26 cellular contexts compared by ENCODE assay signal in genomic region chr3:112504123-112504522, GRCh38. TPM values are rescaled to one million over a fixed set of nuclear protein-coding genes. Genes with fewer than 3 reads are reported as not detected.
DNase-seq lines count a peak whose midpoint lies in the region; ATAC-seq, FAIRE-seq and TF ChIP-seq lines count a peak whose summit lies in the region.
"Had no signal": no experiment of that assay in that cellular context is flagged by ENCODE, and none has a peak within 500 bp of the region (broad histone marks: within the 10 kb centered on the region; RNA-seq: fewer than 3 reads in every experiment).

No MANE protein-coding gene starts in this region.

- H3K4me2 ChIP-seq in DOHH2 (ENCODE audit: low read length) (peak overlapping the region; percentile 26), GM12878 (ENCODE audit: control insufficient read depth, insufficient read depth) (peak overlapping the region; percentile 52)
- H3K4me2 ChIP-seq: GM23338, SK-N-SH had no signal

- H3K27ac ChIP-seq in DOHH2 (ENCODE audit: low read depth, low read length) (no peak overlapping the region), GM12878 (ENCODE audit: control insufficient read depth, insufficient read depth) (no peak overlapping the region; the same call in 1 of the 2 replicates), Peyer's patch (peak overlapping the region in 1 of 4 donors; percentile 42)
- H3K27ac ChIP-seq in CD4-positive, alpha-beta memory T cell (ENCODE audit: low read depth, low read length), result no peak overlapping the region

- peaks cover 62 to 86% of the 10 kb centered on the region in 2 donors for H3K4me1 Mint-ChIP-seq in stimulated activated naive B cell treated with anti-CD40 and anti-IgM and Interleukin-4, amounts not matched to agents 10 μg/mL and 1 μg/mL and 100 μg/mL, for 72 hours
- H3K4me1 Mint-ChIP-seq in CD4-positive, alpha-beta memory T cell, result peaks cover 11 to 22% (median 15%) of the 10 kb centered on the region in 4 donors
- H3K4me1 Mint-ChIP-seq: GM23338 had no signal

- POLR2A ChIA-PET in GM12878 (lab: Charles Lee), result interaction anchor here (0.6 to 1.6 kb wide), 3 partner anchors 10 to 42 kb away, joined by 3 to 9 read pairs (median 3); no protein-coding TSS in a partner anchor
- POLR2A ChIA-PET in CD4-positive, alpha-beta memory T cell (lab: Charles Lee; ENCODE audit: partially characterized antibody), result no interaction called here

- H2AFZ ChIP-seq in GM12878 (ENCODE audit: control insufficient read depth, low read depth, low read length), result peak overlapping the region; percentile 73
- H2AFZ ChIP-seq: GM23338 had no signal

- H3K36me3 Mint-ChIP-seq in stimulated activated naive B cell treated with anti-CD40 and anti-IgM and Interleukin-4, amounts not matched to agents 10 μg/mL and 1 μg/mL and 100 μg/mL, for 72 hours, result peaks cover 3 to 11% of the 10 kb centered on the region in 2 donors
- H3K36me3 Mint-ChIP-seq in CD4-positive, alpha-beta memory T cell, result peaks cover 0 to 5% of the 10 kb centered on the region in 2 donors

- no peaks in the 10 kb centered on the region for H3F3A ChIP-seq in DOHH2 (ENCODE audit: control insufficient read depth, insufficient read depth)

- H3K36me3 ChIP-seq in DOHH2 (ENCODE audit: control insufficient read depth, low read length) (no peaks in the 10 kb centered on the region), GM12878 (ENCODE audit: control insufficient read depth in 2 of 2, insufficient read depth in 2 of 2, low read length in 1 of 2) (no peaks in the 10 kb centered on the region), Peyer's patch (no peaks in the 10 kb centered on the region)
- H3K36me3 ChIP-seq in CD4-positive, alpha-beta memory T cell (ENCODE audit: insufficient read depth, low read length), result no peaks in the 10 kb centered on the region

- H3K9me3 ChIP-seq in DOHH2 (ENCODE audit: control insufficient read depth, insufficient read depth, low read length) (no peaks in the 10 kb centered on the region), GM12878 (replicated peaks; ENCODE audit: control insufficient read depth, insufficient read depth, low read length) (no peaks in the 10 kb centered on the region; the same call in 2 of the 3 replicates), Peyer's patch (no peaks in the 10 kb centered on the region)
- H3K9me3 ChIP-seq in CD4-positive, alpha-beta memory T cell (ENCODE audit: control insufficient read depth in 1 of 2, low read length in 2 of 2), result no peaks in the 10 kb centered on the region
- H3K9me3 ChIP-seq: SK-N-SH had no signal

- BruUV-seq in GM12878 (replicated peaks; lab: Mats Ljungman, UMichigan), result no TSS peak

- CTCF ChIA-PET in GM12878 (lab: Yijun Ruan, JAX), result interaction anchor here (0.8 to 2.1 kb wide), 5 partner anchors 9 to 392 kb away, joined by 3 to 6 read pairs (median 3); no protein-coding TSS in a partner anchor
- CTCF ChIA-PET in CD4-positive, alpha-beta memory T cell (lab: Charles Lee; ENCODE audit: partially characterized antibody), result interaction anchor here (1.1 to 1.3 kb wide), 2 partner anchors 14 to 367 kb away, joined by 3 read pairs; no protein-coding TSS in a partner anchor

- no peak for ATAC-seq in GM12878
- ATAC-seq in stimulated activated naive B cell treated with anti-CD40 and anti-IgM and Interleukin-4, amounts not matched to agents 10 μg/mL and 1 μg/mL and 100 μg/mL, for 72 hours (replicated peaks), result peak; percentile 35 to 49
- ATAC-seq in HG02938 (IDR thresholded peaks at IDR 0.05; ENCODE audit: unreplicated experiment), result no peak
- ATAC-seq: GM23338 had no signal

- no peaks in the 10 kb centered on the region for H3K9me2 ChIP-seq in DOHH2 (replicated peaks; ENCODE audit: control insufficient read depth, low read length)
- H3K9me2 ChIP-seq: SK-N-SH had no signal

- 31% methylated on average over 3 of the region's 3 CpGs for WGBS in GM12878 (ENCODE audit: insufficient coverage, insufficient replicate concordance, low lambda C conversion rate, missing lambda C conversion rate)

- peaks cover 61% of the 10 kb centered on the region for H3K4me1 ChIP-seq in DOHH2 (ENCODE audit: control insufficient read depth, low read length)
- H3K4me1 ChIP-seq in GM12878 (ENCODE audit: control insufficient read depth, insufficient read depth, low read length), result peaks cover 35% of the 10 kb centered on the region
- peaks cover 14% of the 10 kb centered on the region for H3K4me1 ChIP-seq in CD4-positive, alpha-beta memory T cell (ENCODE audit: insufficient read depth, low read length)
- H3K4me1 ChIP-seq in Peyer's patch, result no peaks in the 10 kb centered on the region

- no peak overlapping the region for H3K9ac ChIP-seq in GM12878 (ENCODE audit: control insufficient read depth, insufficient read depth, low read length)
- H3K9ac ChIP-seq: SK-N-SH had no signal

- RAD21 ChIA-PET in GM12878 (lab: Charles Lee; ENCODE audit: unreplicated experiment), result interaction anchor here (1.4 to 3.7 kb wide), 4 partner anchors 9 to 375 kb away, joined by 3 to 14 read pairs (median 4); no protein-coding TSS in a partner anchor

- H3K27me3 Mint-ChIP-seq in stimulated activated naive B cell treated with anti-CD40 and anti-IgM and Interleukin-4, amounts not matched to agents 10 μg/mL and 1 μg/mL and 100 μg/mL, for 72 hours, result no peaks in the 10 kb centered on the region
- no peaks in the 10 kb centered on the region for H3K27me3 Mint-ChIP-seq in CD4-positive, alpha-beta memory T cell

- DNase-seq in GM18507 (ENCODE audit: extremely low spot score, insufficient read length, low read depth), result no peak
- DNase-seq in GM12878 (ENCODE audit: low read depth, low spot score), result no peak
- DNase-seq in stimulated activated naive B cell treated with anti-CD40 and anti-IgM and Interleukin-4, amounts not matched to agents 10 μg/mL and 1 μg/mL and 100 μg/mL, for 72 hours, result no peak
- DNase-seq in CD4-positive, alpha-beta memory T cell, result no peak
- DNase-seq in Peyer's patch, result no peak
- DNase-seq: DMS79, GF-D8, H9, KBM-7, MM.1S, NCI-H1417, NCI-H1694 treated with DMSO at 0.1 percent for 48 hours, NCI-H2081, NCI-H2227 treated with DMSO at 0.1 percent for 48 hours, NCI-H69, OCI-M1, SK-N-SH, SW 1271 had no signal

- SMC1A ChIA-PET in GM12878 (lab: Charles Lee; ENCODE audit: uncharacterized antibody, unreplicated experiment), result interaction anchor here (1.0 to 12.0 kb wide), 9 partner anchors 11 to 169 kb away, joined by 3 to 143 read pairs (median 4); no protein-coding TSS in a partner anchor

- H3K79me2 ChIP-seq in DOHH2 (ENCODE audit: control insufficient read depth, low read length) (no peaks in the 10 kb centered on the region), GM12878 (ENCODE audit: control insufficient read depth, insufficient read depth, low read length) (peaks cover 9% of the 10 kb centered on the region)

- H3K27ac Mint-ChIP-seq in stimulated activated naive B cell treated with anti-CD40 and anti-IgM and Interleukin-4, amounts not matched to agents 10 μg/mL and 1 μg/mL and 100 μg/mL, for 72 hours, result peak overlapping the region; percentile 86
- H3K27ac Mint-ChIP-seq in CD4-positive, alpha-beta memory T cell, result no peak overlapping the region
- H3K27ac Mint-ChIP-seq: GM23338; H9; T-helper 1 cell treated with Interleukin-12 subunit alpha and Interleukin-12 subunit beta and Interleukin-4 antibody, amounts not matched to agents 30 μg/mL and 1 μg/mL, for 36 hours had no signal

- in situ Hi-C loops in GM12878 (cut with MboI), result no loop called here

- peak overlapping the region; percentile 24 to 44 for H3K4me3 Mint-ChIP-seq in stimulated activated naive B cell treated with anti-CD40 and anti-IgM and Interleukin-4, amounts not matched to agents 10 μg/mL and 1 μg/mL and 100 μg/mL, for 72 hours
- no peak overlapping the region for H3K4me3 Mint-ChIP-seq in CD4-positive, alpha-beta memory T cell
- H3K4me3 Mint-ChIP-seq: GM23338; H9; T-helper 1 cell treated with Interleukin-12 subunit alpha and Interleukin-12 subunit beta and Interleukin-4 antibody, amounts not matched to agents 30 μg/mL and 1 μg/mL, for 36 hours had no signal

- peaks cover 4 to 5% of the 10 kb centered on the region in 2 donors for H3K9me3 Mint-ChIP-seq in stimulated activated naive B cell treated with anti-CD40 and anti-IgM and Interleukin-4, amounts not matched to agents 10 μg/mL and 1 μg/mL and 100 μg/mL, for 72 hours
- no peaks in the 10 kb centered on the region for H3K9me3 Mint-ChIP-seq in CD4-positive, alpha-beta memory T cell
- H3K9me3 Mint-ChIP-seq: T-helper 1 cell treated with Interleukin-12 subunit alpha and Interleukin-12 subunit beta and Interleukin-4 antibody, amounts not matched to agents 30 μg/mL and 1 μg/mL, for 36 hours had no signal

- H4K20me1 ChIP-seq in DOHH2 (ENCODE audit: control insufficient read depth, insufficient read depth, low read depth, low read length) (no peaks in the 10 kb centered on the region), GM12878 (ENCODE audit: control insufficient read depth, insufficient read depth) (no peaks in the 10 kb centered on the region)

- H3K27me3 ChIP-seq in DOHH2 (ENCODE audit: control insufficient read depth, low read length) (no peaks in the 10 kb centered on the region), GM12878 (replicated peaks in 1 of 2; ENCODE audit: control insufficient read depth in 2 of 2, insufficient read depth in 2 of 2, low read length in 1 of 2) (no peaks in the 10 kb centered on the region), Peyer's patch (no peaks in the 10 kb centered on the region)
- H3K27me3 ChIP-seq in CD4-positive, alpha-beta memory T cell (ENCODE audit: insufficient read depth, low read length), result no peaks in the 10 kb centered on the region

- TF ChIP-seq POLR2A in GM12878 (IDR thresholded peaks at IDR 0.05; ENCODE audit: low read depth, low read length) (no peak), Peyer's patch (IDR thresholded peaks at IDR 0.05) (no peak)

- TF ChIP-seq EP300 in GM12878 (IDR thresholded peaks at IDR 0.05; ENCODE audit: borderline replicate concordance in 1 of 2, control insufficient read depth in 1 of 2, low read depth in 2 of 2, low read length in 2 of 2), result no peak

- TF ChIP-seq CTCF in DOHH2 (IDR thresholded peaks at IDR 0.05; ENCODE audit: low read depth, low read length, poor library complexity, severe bottlenecking) (no peak), GM12878 (IDR thresholded peaks at IDR 0.05 in 2 of 3, conservative IDR thresholded peaks at IDR 0.05 in 1 of 3; ENCODE audit: control insufficient read depth in 2 of 3, extremely low read depth in 1 of 3, insufficient read depth in 1 of 3, low read depth in 3 of 3, low read length in 3 of 3) (no peak), Peyer's patch (IDR thresholded peaks at IDR 0.05) (no peak)

- H3K4me3 ChIP-seq in DOHH2 (ENCODE audit: low read length), result no peak overlapping the region
- no peak overlapping the region for H3K4me3 ChIP-seq in GM12878
- H3K4me3 ChIP-seq in CD4-positive, alpha-beta memory T cell (ENCODE audit: low read length in 2 of 2), result no peak overlapping the region
- H3K4me3 ChIP-seq in Peyer's patch, result no peak overlapping the region
- H3K4me3 ChIP-seq: GM23338 had no signal

- TF ChIP-seq RAD21 in GM12878 (IDR thresholded peaks at IDR 0.05; ENCODE audit: insufficient read depth, low read depth, low read length), result no peak

- FAIRE-seq in GM18507 (lab: Jason Lieb, UNC) (peak; percentile 24), GM12878 (lab: Jason Lieb, UNC) (no peak)
- FAIRE-seq: D721Med, HTR-8/SVneo had no signal

- intact Hi-C loops in GM12878 (cut with micrococcal nuclease; ENCODE audit: unreplicated experiment), result no loop called here
- intact Hi-C loops in CD4-positive, alpha-beta memory T cell (cut with micrococcal nuclease), result no loop called here

RNA-seq across cellular contexts. Expression of gene BTLA, which starts 4.9 kb away (rescaled TPM):
- total RNA-seq in GM12878 (2013; cell fraction: nucleolus; rRNA removed), result 300 and 324 TPM in 2 replicates
- total RNA-seq in GM12878 (2014; rRNA removed), result 65.2 and 83.6 TPM in 2 replicates
- total RNA-seq in GM12878 (2014; rRNA removed; fragmentation: Illumina TruSeq; extraction: Trizol), result 91.5 and 99.0 TPM in 2 replicates
- total RNA-seq in GM12878 (2021), result 78.4 and 79.7 TPM in 2 replicates
- polyA plus RNA-seq in GM12878 (2011; ENCODE audit: low read depth), result 32.2 TPM
- 134 and 185 TPM in 2 replicates for polyA plus RNA-seq in GM12878 (2011; rRNA removed)
- polyA plus RNA-seq in GM12878 (2011; cell fraction: cytosol; rRNA removed), result 50.1 and 60.7 TPM in 2 replicates
- polyA plus RNA-seq in GM12878 (2011; cell fraction: nucleus; rRNA removed), result 44.8 and 68.3 TPM in 2 replicates
- 46.4 and 81.1 TPM in 2 replicates for polyA plus RNA-seq in GM12878 (2012)
- polyA plus RNA-seq in GM12878 (2014; fragmentation: Illumina TruSeq; extraction: Trizol), result 88.7 and 107 TPM in 2 replicates
- polyA plus RNA-seq in GM12878 (2014; fragmentation: Nextera tagmentation; extraction: Ambion mirVana), result 100 to 1,000 TPM; 101 to 134 TPM
- polyA plus RNA-seq in GM12878 (2014; rRNA removed), result 47.9 and 66.5 TPM in 2 replicates
- 10 to 100 TPM; 55.4 to 66.7 TPM for polyA plus RNA-seq in GM12878 (2016; fragmentation: Nextera tagmentation; extraction: Ambion mirVana)
- polyA minus RNA-seq in GM12878 (2011; rRNA and poly(A)+ RNA removed), result 154 and 254 TPM in 2 replicates
- 42.4 and 72.5 TPM in 2 replicates for polyA minus RNA-seq in GM12878 (2011; cell fraction: cytosol; rRNA and poly(A)+ RNA removed)
- polyA minus RNA-seq in GM12878 (2011; cell fraction: nucleus; rRNA and poly(A)+ RNA removed), result 87.8 and 96.0 TPM in 2 replicates
- 10 to 100 TPM; 22.9 to 24.9 TPM for total RNA-seq in CD4-positive, alpha-beta memory T cell
- polyA plus RNA-seq in CD4-positive, alpha-beta memory T cell, result 10 to 100 TPM; 17.5 to 18.6 TPM
- total RNA-seq in Peyer's patch, result 10 to 100 TPM in 1 of 4 donors, 1 to 10 TPM in 2, not detected in 1; 1.2 to 27.2 (median 1.8) TPM
- total RNA-seq: A673, GM23338, H9, NCI-H460 had no signal
- polyA plus RNA-seq: SK-N-SH had no signal

RNA-seq across cellular contexts. Expression of gene ATG3, which starts 57.6 kb away (rescaled TPM):
- total RNA-seq in GM12878 (2013; cell fraction: nucleolus; rRNA removed), result 56.3 and 60.7 TPM in 2 replicates
- 60.6 and 67.6 TPM in 2 replicates for total RNA-seq in GM12878 (2014; rRNA removed)
- total RNA-seq in GM12878 (2014; rRNA removed; fragmentation: Illumina TruSeq; extraction: Trizol), result 57.2 and 62.0 TPM in 2 replicates
- 48.2 and 53.7 TPM in 2 replicates for total RNA-seq in GM12878 (2021)
- 31.6 TPM for polyA plus RNA-seq in GM12878 (2011; ENCODE audit: low read depth)
- 65.1 and 85.7 TPM in 2 replicates for polyA plus RNA-seq in GM12878 (2011; rRNA removed)
- polyA plus RNA-seq in GM12878 (2011; cell fraction: cytosol; rRNA removed), result 28.7 and 33.2 TPM in 2 replicates
- 31.1 and 31.7 TPM in 2 replicates for polyA plus RNA-seq in GM12878 (2011; cell fraction: nucleus; rRNA removed)
- polyA plus RNA-seq in GM12878 (2012), result 44.0 and 45.4 TPM in 2 replicates
- 68.6 and 97.1 TPM in 2 replicates for polyA plus RNA-seq in GM12878 (2014; fragmentation: Illumina TruSeq; extraction: Trizol)
- 10 to 100 TPM; 49.8 to 71.2 TPM for polyA plus RNA-seq in GM12878 (2014; fragmentation: Nextera tagmentation; extraction: Ambion mirVana)
- polyA plus RNA-seq in GM12878 (2014; rRNA removed), result 52.2 and 53.4 TPM in 2 replicates
- polyA plus RNA-seq in GM12878 (2016; fragmentation: Nextera tagmentation; extraction: Ambion mirVana), result 10 to 100 TPM; 95.0 to 97.0 TPM
- polyA minus RNA-seq in GM12878 (2011; rRNA and poly(A)+ RNA removed), result 22.4 and 40.9 TPM in 2 replicates
- polyA minus RNA-seq in GM12878 (2011; cell fraction: cytosol; rRNA and poly(A)+ RNA removed), result 22.3 and 26.9 TPM in 2 replicates
- 27.3 and 44.0 TPM in 2 replicates for polyA minus RNA-seq in GM12878 (2011; cell fraction: nucleus; rRNA and poly(A)+ RNA removed)
- 10 to 100 TPM; 49.0 to 54.0 TPM for total RNA-seq in CD4-positive, alpha-beta memory T cell
- 100 to 1,000 TPM in 1 of 2 donors, 10 to 100 TPM in 1; 70.2 to 107 TPM for polyA plus RNA-seq in CD4-positive, alpha-beta memory T cell
- total RNA-seq in Peyer's patch, result 10 to 100 TPM; 52.0 to 86.3 (median 56.4) TPM

RNA-seq across cellular contexts. Expression of gene SLC35A5, which starts 57.7 kb away (rescaled TPM):
- total RNA-seq in GM12878 (2013; cell fraction: nucleolus; rRNA removed), result 31.8 and 35.0 TPM in 2 replicates
- total RNA-seq in GM12878 (2014; rRNA removed) (15.8 and 25.6 TPM in 2 replicates), GM12878 (2014; rRNA removed; fragmentation: Illumina TruSeq; extraction: Trizol) (14.7 and 17.0 TPM in 2 replicates), GM12878 (2021) (16.3 and 20.0 TPM in 2 replicates), Peyer's patch (10 to 100 TPM in 3 of 4 donors, 1 to 10 TPM in 1; 9.9 to 57.1 (median 31.0) TPM)
- 8.8 TPM for polyA plus RNA-seq in GM12878 (2011; ENCODE audit: low read depth)
- polyA plus RNA-seq in GM12878 (2011; rRNA removed) (38.1 and 56.0 TPM in 2 replicates), GM12878 (2014; fragmentation: Illumina TruSeq; extraction: Trizol) (20.8 and 28.7 TPM in 2 replicates), GM12878 (2014; fragmentation: Nextera tagmentation; extraction: Ambion mirVana) (10 to 100 TPM; 10.9 to 15.7 TPM), GM12878 (2014; rRNA removed) (11.3 and 12.8 TPM in 2 replicates), GM12878 (2016; fragmentation: Nextera tagmentation; extraction: Ambion mirVana) (10 to 100 TPM; 32.0 to 35.6 TPM)
- 17.0 and 26.2 TPM in 2 replicates for polyA plus RNA-seq in GM12878 (2011; cell fraction: cytosol; rRNA removed)
- polyA plus RNA-seq in GM12878 (2011; cell fraction: nucleus; rRNA removed), result 19.0 and 21.4 TPM in 2 replicates
- 13.3 and 18.0 TPM in 2 replicates for polyA plus RNA-seq in GM12878 (2012)
- 36.6 and 40.7 TPM in 2 replicates for polyA minus RNA-seq in GM12878 (2011; rRNA and poly(A)+ RNA removed)
- 15.1 and 15.8 TPM in 2 replicates for polyA minus RNA-seq in GM12878 (2011; cell fraction: cytosol; rRNA and poly(A)+ RNA removed)
- 5.0 and 5.9 TPM in 2 replicates for polyA minus RNA-seq in GM12878 (2011; cell fraction: nucleus; rRNA and poly(A)+ RNA removed)
- 10 to 100 TPM; 25.5 to 26.6 TPM for total RNA-seq in CD4-positive, alpha-beta memory T cell
- polyA plus RNA-seq in CD4-positive, alpha-beta memory T cell, result 10 to 100 TPM; 13.9 to 24.9 TPM

Comparison
In these comparisons a context has a peak if more than half of its experiments do, and no peak if none do; other contexts are left out.
1. ATAC-seq: peak in stimulated activated naive B cell treated with anti-CD40 and anti-IgM and Interleukin-4, amounts not matched to agents 10 μg/mL and 1 μg/mL and 100 μg/mL, for 72 hours (2 of 2); none in GM12878 (single experiment) and HG02938 (single experiment).
2. H3K4me3 Mint-ChIP-seq: peak in stimulated activated naive B cell treated with anti-CD40 and anti-IgM and Interleukin-4, amounts not matched to agents 10 μg/mL and 1 μg/mL and 100 μg/mL, for 72 hours (2 of 2); none in CD4-positive, alpha-beta memory T cell (0 of 8).